In genomic region chr19:52963229-52963760, GRCh38 we compare ENCODE assay signal across 8 cellular contexts. TPM values are rescaled to one million over a fixed set of nuclear protein-coding genes. Genes with fewer than 3 reads are reported as not detected.
A peak's percentile ranks its signal among the peaks of the same experiment; 100 is the strongest.
DNase-seq lines count a peak whose midpoint lies in the region; ATAC-seq lines count a peak whose summit lies in the region.

No MANE protein-coding gene starts in this region.

- H3K9me3 Mint-ChIP-seq in activated T-helper 2 cell treated with anti-CD3 and anti-CD28 coated beads, Interferon-gamma antibody, Interleukin-2, Interleukin-4, amounts not matched to agents 10 μg/mL and 5 μg/mL and 100 μg/mL, durations not matched to agents 14 hours and 24 hours and 36 hours: peaks cover 45% of the 10 kb centered on the region

- H3K4me1 Mint-ChIP-seq in activated T-helper 2 cell treated with anti-CD3 and anti-CD28 coated beads, Interferon-gamma antibody, Interleukin-2, Interleukin-4, amounts not matched to agents 10 μg/mL and 5 μg/mL and 100 μg/mL, durations not matched to agents 14 hours and 24 hours and 36 hours (ENCODE audit: low read depth): peaks cover 14% of the 10 kb centered on the region

- H3K36me3 Mint-ChIP-seq in activated T-helper 2 cell treated with anti-CD3 and anti-CD28 coated beads, Interferon-gamma antibody, Interleukin-2, Interleukin-4, amounts not matched to agents 10 μg/mL and 5 μg/mL and 100 μg/mL, durations not matched to agents 14 hours and 24 hours and 36 hours (ENCODE audit: low read depth): peaks cover 35% of the 10 kb centered on the region

- peak overlapping the region; percentile 83 for H3K27ac Mint-ChIP-seq in activated T-helper 2 cell treated with anti-CD3 and anti-CD28 coated beads, Interferon-gamma antibody, Interleukin-2, Interleukin-4, amounts not matched to agents 10 μg/mL and 5 μg/mL and 100 μg/mL, durations not matched to agents 14 hours and 24 hours and 36 hours

- peak; percentile 1 for DNase-seq in stimulated activated CD4-positive, alpha-beta T cell treated with anti-CD3 and anti-CD28 coated beads, Interleukin-12 subunit alpha, Interleukin-12 subunit beta, amount 100 ng/mL, for 4 hours
- no peak for DNase-seq in stimulated activated CD4-positive, alpha-beta T cell treated with anti-CD3 and anti-CD28 coated beads, Interleukin-1b, Interleukin-23, amount 100 ng/mL, for 48 hours
- DNase-seq in activated T-helper 2 cell treated with anti-CD3 and anti-CD28 coated beads, Interferon-gamma antibody, Interleukin-2, Interleukin-4, amounts not matched to agents 10 μg/mL and 5 μg/mL and 100 μg/mL, durations not matched to agents 14 hours and 24 hours and 36 hours (ENCODE audit: low spot score): no peak
- DNase-seq in left cardiac atrium (peak; percentile 29), retina (peak; percentile 79), EL (no peak), NCI-H510A (lab: John Stamatoyannopoulos, UW) (no peak)

- peak overlapping the region; percentile 97 for H3K4me3 Mint-ChIP-seq in activated T-helper 2 cell treated with anti-CD3 and anti-CD28 coated beads, Interferon-gamma antibody, Interleukin-2, Interleukin-4, amounts not matched to agents 10 μg/mL and 5 μg/mL and 100 μg/mL, durations not matched to agents 14 hours and 24 hours and 36 hours (ENCODE audit: low read depth)

- peak; percentile 29 for ATAC-seq in HG03196 (IDR thresholded peaks at IDR 0.05; ENCODE audit: unreplicated experiment)
- ATAC-seq in left cardiac atrium: peak; percentile 39 to 52

- intact Hi-C loops in activated T-helper 2 cell treated with anti-CD3 and anti-CD28 coated beads, Interferon-gamma antibody, Interleukin-2, Interleukin-4, amounts not matched to agents 10 μg/mL and 5 μg/mL and 100 μg/mL, durations not matched to agents 14 hours and 24 hours and 36 hours (cut with micrococcal nuclease): loop anchor here (2.0 to 10.0 kb wide), 5 partner anchors 40 to 328 kb away; partner anchors contain the start of genes ZNF468, ZNF600, ZNF611 and ZNF83
- intact Hi-C loops in left cardiac atrium (cut with DNase I): loop anchor here in 1 of 2 donors (2.0 to 5.0 kb wide), 3 partner anchors 20 to 66 kb away; partner anchors contain the start of gene ZNF320

- H3K27me3 Mint-ChIP-seq in activated T-helper 2 cell treated with anti-CD3 and anti-CD28 coated beads, Interferon-gamma antibody, Interleukin-2, Interleukin-4, amounts not matched to agents 10 μg/mL and 5 μg/mL and 100 μg/mL, durations not matched to agents 14 hours and 24 hours and 36 hours (ENCODE audit: low read depth): no peaks in the 10 kb centered on the region

RNA-seq across cellular contexts. Expression of gene ZNF816, which starts 0.6 kb away (rescaled TPM):
- total RNA-seq in activated T-helper 2 cell treated with anti-CD3 and anti-CD28 coated beads, Interferon-gamma antibody, Interleukin-2, Interleukin-4, amounts not matched to agents 10 μg/mL and 5 μg/mL and 100 μg/mL, durations not matched to agents 14 hours and 24 hours and 36 hours: 8.1 and 8.4 TPM in 2 replicates
- total RNA-seq in left cardiac atrium: 1 to 10 TPM; 3.8 to 5.1 TPM

RNA-seq across cellular contexts. Expression of gene ZNF888, which starts 40.1 kb away (rescaled TPM):
- 5.0 and 6.1 TPM in 2 replicates for total RNA-seq in activated T-helper 2 cell treated with anti-CD3 and anti-CD28 coated beads, Interferon-gamma antibody, Interleukin-2, Interleukin-4, amounts not matched to agents 10 μg/mL and 5 μg/mL and 100 μg/mL, durations not matched to agents 14 hours and 24 hours and 36 hours
- 1 to 10 TPM; 1.7 to 1.9 TPM for total RNA-seq in left cardiac atrium

RNA-seq across cellular contexts. Expression of gene ERVV-1, which starts 50.4 kb away (rescaled TPM):
- total RNA-seq in activated T-helper 2 cell treated with anti-CD3 and anti-CD28 coated beads, Interferon-gamma antibody, Interleukin-2, Interleukin-4, amounts not matched to agents 10 μg/mL and 5 μg/mL and 100 μg/mL, durations not matched to agents 14 hours and 24 hours and 36 hours: not detected in 2 replicates
- not detected for total RNA-seq in left cardiac atrium

Comparison
In these comparisons a context has a peak if more than half of its experiments do, and no peak if none do; other contexts are left out.
1. DNase-seq: peak in stimulated activated CD4-positive, alpha-beta T cell treated with anti-CD3 and anti-CD28 coated beads, Interleukin-12 subunit alpha, Interleukin-12 subunit beta, amount 100 ng/mL, for 4 hours (single experiment), left cardiac atrium (single experiment) and retina (single experiment); none in stimulated activated CD4-positive, alpha-beta T cell treated with anti-CD3 and anti-CD28 coated beads, Interleukin-1b, Interleukin-23, amount 100 ng/mL, for 48 hours (single experiment), activated T-helper 2 cell treated with anti-CD3 and anti-CD28 coated beads, Interferon-gamma antibody, Interleukin-2, Interleukin-4, amounts not matched to agents 10 μg/mL and 5 μg/mL and 100 μg/mL, durations not matched to agents 14 hours and 24 hours and 36 hours (single experiment), EL (single experiment) and NCI-H510A (single experiment).